Comparison of ENCODE assay signal across 15 cellular contexts in genomic region chr7:111424768-111425167, GRCh38.
DNase-seq lines count a peak whose midpoint lies in the region; ATAC-seq and TF ChIP-seq lines count a peak whose summit lies in the region.
"Had no signal": no experiment of that assay in that cellular context is flagged by ENCODE, and none has a peak within 500 bp of the region (broad histone marks: within the 10 kb centered on the region; RNA-seq: fewer than 3 reads in every experiment).

No MANE protein-coding gene starts in this region.

- H3K4me3 ChIP-seq in brain microvascular endothelial cell (ENCODE audit: low read depth, low read length) (no peak overlapping the region), left lung (no peak overlapping the region), MG63 (no peak overlapping the region)
- H3K4me3 ChIP-seq: BLaER1, body of pancreas had no signal

- ATAC-seq in left lung (peak; percentile 52), GM18517 (IDR thresholded peaks at IDR 0.05; ENCODE audit: unreplicated experiment) (no peak), HG02884 (IDR thresholded peaks at IDR 0.05; ENCODE audit: unreplicated experiment) (no peak)
- ATAC-seq: activated T-helper 17 cell treated with anti-CD3 and anti-CD28 coated beads, Interleukin-2, amount 50 U/mL, for 72 hours; body of pancreas; stimulated activated naive B cell treated with anti-CD40 and anti-IgM and Interleukin-4, amounts not matched to agents 10 μg/mL and 1 μg/mL and 100 μg/mL, for 72 hours had no signal

- H3K27ac ChIP-seq in brain microvascular endothelial cell (no peak overlapping the region), left lung (no peak overlapping the region)
- H3K27ac ChIP-seq: BLaER1, body of pancreas had no signal

- peaks cover 0 to 9% of the 10 kb centered on the region in 2 donors for H3K9me3 ChIP-seq in left lung
- H3K9me3 ChIP-seq in MG63 = no peaks in the 10 kb centered on the region
- H3K9me3 ChIP-seq: body of pancreas had no signal

- intact Hi-C loops in left lung (cut with DNase I) = no loop called here

- H3K36me3 ChIP-seq in brain microvascular endothelial cell (replicated peaks) (no peaks in the 10 kb centered on the region), left lung (no peaks in the 10 kb centered on the region), MG63 (no peaks in the 10 kb centered on the region)
- H3K36me3 ChIP-seq: BLaER1 had no signal

- H3K27me3 ChIP-seq in brain microvascular endothelial cell (replicated peaks) (no peaks in the 10 kb centered on the region), left lung (no peaks in the 10 kb centered on the region), MG63 (no peaks in the 10 kb centered on the region)
- H3K27me3 ChIP-seq: BLaER1, body of pancreas had no signal

- TF ChIP-seq CTCF in brain microvascular endothelial cell (IDR thresholded peaks at IDR 0.05; ENCODE audit: low read depth, low read length, missing control alignments) = no peak
- no peak for TF ChIP-seq CTCF in left lung (IDR thresholded peaks at IDR 0.05)

- DNase-seq in AG20443 (ENCODE audit: low spot score) (peak; percentile 47), HuH-7 (ENCODE audit: low spot score) (peak; percentile 19), brain microvascular endothelial cell (peak; percentile 4), left lung (no peak), MG63 (no peak), NCI-H187 (lab: John Stamatoyannopoulos, UW) (no peak)
- DNase-seq: activated CD4-positive, alpha-beta T cell treated with anti-CD3 and anti-CD28 coated beads, Interleukin-2, amount 10 ng/mL, durations not matched to agents 7 days and 5 days; body of pancreas; NCI-H2107; stimulated activated CD4-positive, alpha-beta T cell treated with anti-CD3 and anti-CD28 coated beads, Interleukin-4, amount 100 ng/mL, for 1 hour; stimulated activated naive B cell treated with anti-CD40 and anti-IgM and Interleukin-4, amounts not matched to agents 10 μg/mL and 1 μg/mL and 100 μg/mL, for 72 hours had no signal

- H3K4me1 ChIP-seq in left lung = no peaks in the 10 kb centered on the region
- H3K4me1 ChIP-seq: BLaER1, body of pancreas had no signal

- in situ Hi-C loops in brain microvascular endothelial cell (cut with HindIII; ENCODE audit: low pct_ligation_motif_present, low sequenced_read_pairs) = no loop called here

Comparison
In these comparisons a context has a peak if more than half of its experiments do, and no peak if none do; other contexts are left out.
1. DNase-seq: peak in AG20443 (single experiment), HuH-7 (single experiment) and brain microvascular endothelial cell (single experiment); none in left lung (0 of 2), MG63 (single experiment) and NCI-H187 (0 of 2).